11 cellular contexts compared by ENCODE assay signal in the genomic region with DNA sequence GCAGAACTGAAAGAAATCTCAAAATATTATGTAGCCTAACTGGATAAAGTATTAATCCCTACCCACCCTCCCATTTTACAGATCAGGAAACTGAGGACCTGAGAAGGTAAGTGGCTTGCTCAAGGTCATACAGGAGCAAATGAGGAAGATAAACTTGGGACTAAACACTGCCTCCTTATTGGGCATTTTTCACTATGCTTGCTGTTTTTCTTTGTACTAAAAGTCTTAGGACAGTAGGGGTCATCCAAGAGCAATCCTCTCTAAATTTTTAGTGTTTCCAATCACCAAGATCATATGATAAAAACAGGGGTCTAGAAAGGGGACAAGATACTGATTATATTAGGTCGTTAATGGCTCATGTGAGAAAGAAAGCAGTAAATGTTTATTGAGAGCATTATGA.
DNase-seq lines count a peak whose midpoint lies in the region.
"Had no signal": no experiment of that assay in that cellular context is flagged by ENCODE, and none has a peak within 500 bp of the region (broad histone marks: within the 10 kb centered on the region; RNA-seq: fewer than 3 reads in every experiment).

No MANE protein-coding gene starts in this region.

- DNase-seq in NCI-H510A treated with DMSO at 0.1 percent for 48 hours (lab: John Stamatoyannopoulos, UW), result peak; percentile 12
- DNase-seq in NCI-H510A (lab: John Stamatoyannopoulos, UW), result no peak
- DNase-seq in M059J (ENCODE audit: low read depth), result peak; percentile 5
- peak; percentile 5 for DNase-seq in dermis blood vessel endothelial cell
- DNase-seq in pons (ENCODE audit: low spot score), result peak; percentile 42
- DNase-seq in HPDE6-E6E7 (ENCODE audit: extremely low spot score), result no peak
- DNase-seq in NCI-H2171 (lab: John Stamatoyannopoulos, UW), result no peak
- no peak for DNase-seq in COR-L47 (lab: John Stamatoyannopoulos, UW)
- DNase-seq: activated naive CD4-positive, alpha-beta T cell treated with anti-CD3 and anti-CD28 coated beads, Interleukin-2, amount 50 U/mL, for 16 hours; natural killer cell; NCI-H2227 treated with DMSO at 0.1 percent for 48 hours had no signal

Comparison
In these comparisons a context has a peak if more than half of its experiments do, and no peak if none do; other contexts are left out.
1. DNase-seq: peak in NCI-H510A treated with DMSO at 0.1 percent for 48 hours (single experiment), M059J (single experiment), dermis blood vessel endothelial cell (single experiment) and pons (single experiment); none in NCI-H510A (single experiment), HPDE6-E6E7 (single experiment), NCI-H2171 (single experiment) and COR-L47 (single experiment).